In the genomic region with DNA sequence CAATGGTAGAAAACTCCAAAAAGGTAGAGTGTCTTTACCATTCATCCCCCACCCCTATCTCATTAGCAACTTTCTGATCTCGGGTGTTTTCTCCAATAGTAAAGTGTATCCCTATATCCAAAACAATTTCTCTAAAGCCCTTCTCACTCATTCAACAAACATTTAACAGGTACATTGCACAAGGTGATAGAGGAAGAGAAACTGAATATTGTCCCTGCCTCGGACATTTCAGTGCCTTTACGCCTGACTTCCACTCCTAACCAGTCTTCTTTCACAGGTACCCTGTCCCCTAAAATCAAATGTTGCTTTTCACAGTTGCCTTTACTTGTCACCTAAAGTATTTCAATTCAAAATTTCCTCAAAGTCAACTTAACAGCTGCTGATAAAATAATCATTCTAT, we compare ENCODE assay signal across 2 cellular contexts. TPM values are rescaled to one million over a fixed set of nuclear protein-coding genes. Genes with fewer than 3 reads are reported as not detected.
"Had no signal": no experiment of that assay in that cellular context is flagged by ENCODE, and none has a peak within 500 bp of the region (broad histone marks: within the 10 kb centered on the region; RNA-seq: fewer than 3 reads in every experiment).

No MANE protein-coding gene starts in this region.

RNA-seq across cellular contexts. Expression of gene FANK1, which starts 2.2 kb away (rescaled TPM):
- total RNA-seq: activated CD4-positive, alpha-beta T cell treated with anti-CD3 and anti-CD28 coated beads, Interleukin-2, amount 10 ng/mL, durations not matched to agents 24 days and 14 days; left lobe of liver had no signal
